In the genomic region with DNA sequence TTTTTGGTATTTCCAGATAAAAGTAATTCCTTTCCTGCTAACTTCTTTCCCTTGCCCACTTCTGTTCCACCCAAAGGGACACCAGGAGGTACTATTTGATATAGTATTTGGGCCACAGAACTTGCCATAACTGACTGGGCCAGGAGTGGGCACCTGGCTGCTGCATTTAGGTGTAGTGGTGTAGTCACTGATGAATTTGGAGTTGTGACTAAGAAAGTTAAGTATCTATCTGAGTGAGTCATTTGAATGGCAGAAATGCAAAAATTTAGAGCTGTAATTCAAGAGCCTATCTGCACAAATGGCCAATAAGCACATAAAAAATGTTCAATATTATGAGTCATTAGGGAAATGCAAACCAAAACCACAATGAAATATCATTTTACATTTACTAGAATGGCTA, we compare ENCODE assay signal across 22 cellular contexts. TPM values are rescaled to one million over a fixed set of nuclear protein-coding genes. Genes with fewer than 3 reads are reported as not detected.
A peak's percentile ranks its signal among the peaks of the same experiment; 100 is the strongest.
DNase-seq lines count a peak whose midpoint lies in the region; ATAC-seq, FAIRE-seq and TF ChIP-seq lines count a peak whose summit lies in the region.
"Had no signal": no experiment of that assay in that cellular context is flagged by ENCODE, and none has a peak within 500 bp of the region (broad histone marks: within the 10 kb centered on the region; RNA-seq: fewer than 3 reads in every experiment).

No MANE protein-coding gene starts in this region.

- H3K27ac Mint-ChIP-seq in Calu3 (ENCODE audit: unreplicated experiment) = no peak overlapping the region
- H3K27ac Mint-ChIP-seq: activated B cell treated with CpG ODN at 0.5 μM for 24 hours had no signal

- H2BK120ac ChIP-seq in mesendoderm (ENCODE audit: low read depth, low read length) = no peak overlapping the region

- no peaks in the 10 kb centered on the region for H3K36me3 ChIP-seq in mammary epithelial cell (ENCODE audit: insufficient read depth, low read length)
- no peaks in the 10 kb centered on the region for H3K36me3 ChIP-seq in mesendoderm (ENCODE audit: control insufficient read depth, insufficient read depth, low read length)
- H3K36me3 ChIP-seq: heart right ventricle, pancreas, stomach, vagina had no signal

- no peak overlapping the region for H2BK5ac ChIP-seq in mesendoderm (ENCODE audit: low read length)

- no peak for TF ChIP-seq CTCF in Calu3 (IDR thresholded peaks at IDR 0.05; ENCODE audit: unreplicated experiment)
- peak; percentile 9 to 42 for TF ChIP-seq CTCF in mammary epithelial cell (conservative IDR thresholded peaks at IDR 0.05 in 1 of 2, IDR thresholded peaks at IDR 0.05 in 1 of 2; ENCODE audit: extremely low read depth in 1 of 2, insufficient read depth in 1 of 2, low read depth in 1 of 2, low read length in 2 of 2)

- no peak overlapping the region for H2AFZ ChIP-seq in mammary epithelial cell (ENCODE audit: low read depth, low read length)

- H3K27me3 ChIP-seq in mammary epithelial cell (ENCODE audit: insufficient read depth, low read length) (no peaks in the 10 kb centered on the region), mesendoderm (ENCODE audit: insufficient read depth, low read length, poor library complexity) (no peaks in the 10 kb centered on the region)
- H3K27me3 ChIP-seq: pancreas, stomach, vagina had no signal

- no peak overlapping the region for H3K4ac ChIP-seq in mesendoderm (ENCODE audit: low read depth, low read length)

- no peaks in the 10 kb centered on the region for H3K79me1 ChIP-seq in mesendoderm (ENCODE audit: low read length)

- H3K4me1 ChIP-seq in mammary epithelial cell (ENCODE audit: insufficient read depth, low read length) = peaks cover 24% of the 10 kb centered on the region
- H3K4me1 ChIP-seq in mesendoderm (ENCODE audit: control insufficient read depth, low read depth, low read length) = no peaks in the 10 kb centered on the region
- H3K4me1 ChIP-seq: heart right ventricle, pancreas, stomach, vagina had no signal

- CTCF ChIA-PET in Calu3 (lab: Charles Lee) (interaction anchor here (0.6 to 1.4 kb wide), 3 partner anchors 15 to 170 kb away, joined by 4 to 11 read pairs (median 4); a partner anchor contains a TSS), mammary epithelial cell (lab: Charles Lee; ENCODE audit: low non-redundant PET) (interaction anchor here (0.5 to 1.0 kb wide), 4 partner anchors 20 to 279 kb away, joined by 3 to 10 read pairs (median 3); no protein-coding TSS in a partner anchor)

- no peaks in the 10 kb centered on the region for H3K9me3 ChIP-seq in mammary epithelial cell (replicated peaks; ENCODE audit: insufficient read depth, low read length)
- H3K9me3 ChIP-seq: pancreas, vagina had no signal

- H3K9me3 Mint-ChIP-seq in Calu3 (ENCODE audit: low read depth, unreplicated experiment) = peaks cover 3% of the 10 kb centered on the region
- H3K9me3 Mint-ChIP-seq: central memory CD8-positive, alpha-beta T cell had no signal

- peaks cover 5% of the 10 kb centered on the region for H3K36me3 Mint-ChIP-seq in Calu3 (ENCODE audit: insufficient read depth, unreplicated experiment)

- FAIRE-seq in HTR-8/SVneo (lab: Jason Lieb, UNC) = no peak
- FAIRE-seq: pancreas had no signal

- H3K4me1 Mint-ChIP-seq in Calu3 (ENCODE audit: low read depth, unreplicated experiment) = peaks cover 13% of the 10 kb centered on the region
- H3K4me1 Mint-ChIP-seq: activated B cell treated with CpG ODN at 0.5 μM for 24 hours; central memory CD8-positive, alpha-beta T cell had no signal

- dilution Hi-C loops in mammary epithelial cell (cut with HindIII; ENCODE audit: low sequenced_read_pairs) = no loop called here

- no peak overlapping the region for H4K5ac ChIP-seq in mesendoderm (ENCODE audit: low read length)

- no peak overlapping the region for H2BK15ac ChIP-seq in mesendoderm (replicated peaks; ENCODE audit: low read depth)

- H3K79me2 ChIP-seq in mammary epithelial cell (ENCODE audit: insufficient read depth, low read length) (no peaks in the 10 kb centered on the region), mesendoderm (ENCODE audit: control insufficient read depth, insufficient read depth, low read length) (no peaks in the 10 kb centered on the region)

- H3K4me3 Mint-ChIP-seq in Calu3 (ENCODE audit: low read depth, unreplicated experiment) = peak overlapping the region; percentile 64
- H3K4me3 Mint-ChIP-seq: activated B cell treated with CpG ODN at 0.5 μM for 24 hours; central memory CD8-positive, alpha-beta T cell had no signal

- H3K4me3 ChIP-seq in mammary epithelial cell (replicated peaks in 1 of 3; ENCODE audit: insufficient read depth in 1 of 3, low read depth in 2 of 3, low read length in 3 of 3) (no peak overlapping the region), mesendoderm (ENCODE audit: low read length) (no peak overlapping the region)
- H3K4me3 ChIP-seq: heart right ventricle, pancreas, stomach, vagina had no signal

- H3K4me2 ChIP-seq in mammary epithelial cell (ENCODE audit: insufficient read depth, low read depth, low read length) (peak overlapping the region; percentile 11), mesendoderm (ENCODE audit: low read length) (no peak overlapping the region)

- H4K20me1 ChIP-seq in mammary epithelial cell (ENCODE audit: insufficient read depth, low read length) = no peaks in the 10 kb centered on the region

- BruUV-seq in Calu3 (replicated peaks; lab: Mats Ljungman, UMichigan) (no TSS peak), mammary epithelial cell (replicated peaks; lab: Mats Ljungman, UMichigan) (no TSS peak)

- in situ Hi-C loops in mammary epithelial cell (cut with MboI; ENCODE audit: low sequenced_read_pairs in 2 of 2) = no loop called here

- H3K27ac ChIP-seq in mammary epithelial cell (ENCODE audit: insufficient read depth, low read depth, low read length) (peak overlapping the region; percentile 28), mesendoderm (ENCODE audit: low read depth, low read length) (no peak overlapping the region)
- H3K27ac ChIP-seq: heart right ventricle, HL-60, pancreas, stomach, vagina had no signal

- H4K8ac ChIP-seq in mesendoderm (ENCODE audit: low read depth, low read length) = no peak overlapping the region

- no peak for ATAC-seq in HG02759 (IDR thresholded peaks at IDR 0.05; ENCODE audit: unreplicated experiment)
- ATAC-seq: heart right ventricle, left colon, pancreas had no signal

- H3K18ac ChIP-seq in mesendoderm (ENCODE audit: low read length) = no peak overlapping the region

- DNase-seq in Calu3 = peak; percentile 10
- peak; percentile 27 for DNase-seq in HTR-8/SVneo (ENCODE audit: insufficient read length, low spot score)
- DNase-seq in mammary epithelial cell = peak; percentile 86
- DNase-seq in myocyte (ENCODE audit: low read depth) = peak; percentile 5
- no peak for DNase-seq in NCI-H446 (lab: John Stamatoyannopoulos, UW)
- DNase-seq in mesendoderm = no peak
- no peak for DNase-seq in HK-2 (ENCODE audit: unreplicated experiment)
- DNase-seq: activated B cell treated with CpG ODN at 0.5 μM for 24 hours; activated CD8-positive, alpha-beta memory T cell treated with anti-CD3 and anti-CD28 coated beads, Interleukin-2, amount 50 U/mL, for 4 hours; activated naive CD4-positive, alpha-beta T cell treated with anti-CD3 and anti-CD28 coated beads, Interleukin-2, amount 50 U/mL, for 16 hours; heart right ventricle; left colon; NCI-H2081; NCI-H774; pancreas; RPMI8226; stomach; T-helper 1 cell had no signal

- no peak overlapping the region for H3K9ac ChIP-seq in mammary epithelial cell (ENCODE audit: insufficient read depth, low read length)
- no peak overlapping the region for H3K9ac ChIP-seq in mesendoderm (ENCODE audit: low read length)

- H3K27me3 Mint-ChIP-seq in Calu3 (ENCODE audit: unreplicated experiment) = no peaks in the 10 kb centered on the region

- intact Hi-C loops in Calu3 (cut with micrococcal nuclease; ENCODE audit: unreplicated experiment) (no loop called here), mammary epithelial cell (cut with micrococcal nuclease) (loop anchor here (1.0 to 2.0 kb wide), 2 partner anchors 25 to 71 kb away; no protein-coding TSS in a partner anchor)

- no peak overlapping the region for H2AK5ac ChIP-seq in mesendoderm (ENCODE audit: low read length)

- H3K56ac ChIP-seq in mesendoderm (ENCODE audit: low read length) = no peak overlapping the region

- no peak overlapping the region for H3K23ac ChIP-seq in mesendoderm (ENCODE audit: low read length)

RNA-seq across cellular contexts. Expression of a gene that starts 14.8 kb away (rescaled TPM):
- total RNA-seq in Calu3 (2022) (0.91 and 1.3 TPM in 2 replicates), mammary epithelial cell (1 to 10 TPM in 1 of 2 donors, under 1 TPM in 1; 0.96 to 1.0 TPM), myocyte (0.35 TPM in 1 of 2 replicates, not detected in the other)
- 0.61 TPM for polyA plus RNA-seq in mammary epithelial cell
- not detected for polyA minus RNA-seq in mammary epithelial cell
- polyA plus RNA-seq in myocyte (2012) = 0.05 TPM
- polyA plus RNA-seq in mesendoderm (2013, experiment 1 of 2) = 0.14 TPM
- 0.10 TPM for polyA plus RNA-seq in mesendoderm (2013, experiment 2 of 2)
- total RNA-seq: activated B cell treated with CpG ODN at 0.5 μM for 24 hours, left colon, pancreas, vagina had no signal
- polyA plus RNA-seq: pancreas had no signal

Comparison
In these comparisons a context has a peak if more than half of its experiments do, and no peak if none do; other contexts are left out.
1. DNase-seq: peak in Calu3 (single experiment), HTR-8/SVneo (single experiment), mammary epithelial cell (single experiment) and myocyte (single experiment); none in NCI-H446 (0 of 2), mesendoderm (single experiment) and HK-2 (single experiment).